ENCODE assay signal across 18 cellular contexts in genomic region chr12:120757226-120757742, GRCh38.
"Had no signal": no experiment of that assay in that cellular context is flagged by ENCODE, and none has a peak within 500 bp of the region (broad histone marks: within the 10 kb centered on the region; RNA-seq: fewer than 3 reads in every experiment).

No MANE protein-coding gene starts in this region.

- H3K27ac Mint-ChIP-seq: dendritic cell treated with granulocyte-macrophage colony-stimulating factor and Interleukin-4, amounts not matched to agents 40 ng/mL and 50 ng/mL, for 4 days; effector memory CD8-positive, alpha-beta T cell; immature natural killer cell had no signal

- H3K27me3 ChIP-seq: esophagus muscularis mucosa, upper lobe of left lung, uterus had no signal

- H3K4me3 ChIP-seq: esophagus muscularis mucosa, lung, smooth muscle cell, upper lobe of left lung, uterus had no signal

- H3K9me3 ChIP-seq: esophagus muscularis mucosa, upper lobe of left lung had no signal

- H3K36me3 ChIP-seq: uterus had no signal

- ATAC-seq: effector memory CD8-positive, alpha-beta T cell; left ventricle myocardium superior; naive thymus-derived CD8-positive, alpha-beta T cell; right cardiac atrium had no signal

- H3K4me2 ChIP-seq: smooth muscle cell had no signal

- H3K4me1 ChIP-seq: uterus had no signal

- H3K4me3 Mint-ChIP-seq: dendritic cell treated with granulocyte-macrophage colony-stimulating factor and Interleukin-4, amounts not matched to agents 40 ng/mL and 50 ng/mL, for 4 days; effector memory CD8-positive, alpha-beta T cell; immature natural killer cell; naive thymus-derived CD8-positive, alpha-beta T cell; neural crest cell had no signal

- H3K27ac ChIP-seq: epithelial cell of prostate, esophagus muscularis mucosa, upper lobe of left lung, uterus had no signal

- DNase-seq: effector memory CD8-positive, alpha-beta T cell; foreskin fibroblast; immature natural killer cell; left ventricle myocardium superior; mesenchymal stem cell; naive thymus-derived CD8-positive, alpha-beta T cell; posterior cingulate gyrus; right cardiac atrium; stimulated activated CD4-positive, alpha-beta T cell treated with anti-CD3 and anti-CD28 coated beads, Interleukin-2, amount 100 ng/mL, for 48 hours; stimulated activated naive CD4-positive, alpha-beta T cell treated with Interleukin-2 at 50 U/mL for 16 hours; upper lobe of left lung; uterus had no signal
